ENCODE assay signal across 13 cellular contexts in genomic region chr13:72463561-72463960, GRCh38.
A peak's percentile ranks its signal among the peaks of the same experiment; 100 is the strongest.
DNase-seq lines count a peak whose midpoint lies in the region; ATAC-seq, FAIRE-seq and TF ChIP-seq lines count a peak whose summit lies in the region.
"Had no signal": no experiment of that assay in that cellular context is flagged by ENCODE, and none has a peak within 500 bp of the region (broad histone marks: within the 10 kb centered on the region; RNA-seq: fewer than 3 reads in every experiment).

No MANE protein-coding gene starts in this region.

- H3K4me3 ChIP-seq in cardiac fibroblast (replicated peaks in 1 of 2; ENCODE audit: low read depth in 2 of 2, low read length in 2 of 2) (no peak overlapping the region), kidney (ENCODE audit: low read length in 2 of 2) (peak overlapping the region in 1 of 2 donors; percentile 35), rectal smooth muscle tissue (ENCODE audit: low read length) (no peak overlapping the region)
- H3K4me3 ChIP-seq: gastrocnemius medialis, left lung had no signal

- no peak for FAIRE-seq in kidney (lab: Jason Lieb, UNC)
- FAIRE-seq: HTR-8/SVneo had no signal

- H3K9ac ChIP-seq in kidney (ENCODE audit: low read length in 2 of 2): peak overlapping the region in 1 of 2 donors; percentile 7
- no peak overlapping the region for H3K9ac ChIP-seq in rectal smooth muscle tissue (ENCODE audit: low read length)

- DNase-seq in HK-2 (ENCODE audit: unreplicated experiment): peak; percentile 33
- peak; percentile 36 to 37 for DNase-seq in cardiac fibroblast (ENCODE audit: low read depth in 2 of 2)
- DNase-seq in kidney: no peak
- DNase-seq in NCI-H748 treated with DMSO at 0.1 percent for 48 hours (lab: John Stamatoyannopoulos, UW): no peak
- no peak for DNase-seq in Ammon's horn (ENCODE audit: low spot score)
- DNase-seq in OCI-M2 (lab: John Stamatoyannopoulos, UW; ENCODE audit: unreplicated experiment): no peak
- DNase-seq: gastrocnemius medialis; left lung; stimulated activated CD4-positive, alpha-beta T cell treated with anti-CD3 and anti-CD28 coated beads, Interleukin-1b, Interleukin-23, amount 100 ng/mL, for 48 hours; stimulated activated CD8-positive, alpha-beta memory T cell treated with anti-CD3 and anti-CD28 coated beads, Interleukin-4, amount 100 ng/mL, for 48 hours had no signal

- H3K36me3 ChIP-seq in kidney (ENCODE audit: control insufficient read depth in 1 of 2, insufficient read depth in 2 of 2, low read length in 2 of 2) (no peaks in the 10 kb centered on the region), rectal smooth muscle tissue (ENCODE audit: control insufficient read depth, insufficient read depth, low read length) (no peaks in the 10 kb centered on the region)
- H3K36me3 ChIP-seq: gastrocnemius medialis, left lung had no signal

- H3K27ac ChIP-seq in kidney (ENCODE audit: low read depth in 2 of 2, low read length in 2 of 2): peak overlapping the region; percentile 66 to 69
- H3K27ac ChIP-seq in rectal smooth muscle tissue (ENCODE audit: low read depth, low read length): peak overlapping the region; percentile 25
- H3K27ac ChIP-seq: gastrocnemius medialis, left lung had no signal

- H3K9me3 ChIP-seq in kidney (ENCODE audit: control insufficient read depth in 1 of 2, low read length in 2 of 2): no peaks in the 10 kb centered on the region
- H3K9me3 ChIP-seq: gastrocnemius medialis, left lung had no signal

- intact Hi-C loops in kidney (cut with DNase I): no loop called here

- TF ChIP-seq CTCF in cardiac fibroblast (IDR thresholded peaks at IDR 0.05; ENCODE audit: low read depth, low read length) (no peak), kidney (IDR thresholded peaks at IDR 0.05; ENCODE audit: borderline replicate concordance, extremely low read depth, insufficient read depth) (no peak)

- no peaks in the 10 kb centered on the region for H3K27me3 ChIP-seq in rectal smooth muscle tissue (ENCODE audit: control insufficient read depth, insufficient read depth, low read length)
- H3K27me3 ChIP-seq: gastrocnemius medialis, left lung had no signal

- no peak for ATAC-seq in HG03025 (IDR thresholded peaks at IDR 0.05; ENCODE audit: low FRiP score, unreplicated experiment)
- ATAC-seq: gastrocnemius medialis, left lung had no signal

- H3K4me1 ChIP-seq in kidney (ENCODE audit: control insufficient read depth in 1 of 2, insufficient read depth in 1 of 2, low read depth in 1 of 2, low read length in 2 of 2) (peaks cover 7 to 16% of the 10 kb centered on the region in 2 donors), rectal smooth muscle tissue (ENCODE audit: control insufficient read depth, insufficient read depth, low read length) (peaks cover 10% of the 10 kb centered on the region)
- H3K4me1 ChIP-seq: gastrocnemius medialis, left lung had no signal

Comparison
In these comparisons a context has a peak if more than half of its experiments do, and no peak if none do; other contexts are left out.
1. DNase-seq: peak in HK-2 (single experiment) and cardiac fibroblast (2 of 2); none in kidney (single experiment), NCI-H748 treated with DMSO at 0.1 percent for 48 hours (single experiment), Ammon's horn (single experiment) and OCI-M2 (single experiment).